15 cellular contexts compared by ENCODE assay signal in the genomic region with DNA sequence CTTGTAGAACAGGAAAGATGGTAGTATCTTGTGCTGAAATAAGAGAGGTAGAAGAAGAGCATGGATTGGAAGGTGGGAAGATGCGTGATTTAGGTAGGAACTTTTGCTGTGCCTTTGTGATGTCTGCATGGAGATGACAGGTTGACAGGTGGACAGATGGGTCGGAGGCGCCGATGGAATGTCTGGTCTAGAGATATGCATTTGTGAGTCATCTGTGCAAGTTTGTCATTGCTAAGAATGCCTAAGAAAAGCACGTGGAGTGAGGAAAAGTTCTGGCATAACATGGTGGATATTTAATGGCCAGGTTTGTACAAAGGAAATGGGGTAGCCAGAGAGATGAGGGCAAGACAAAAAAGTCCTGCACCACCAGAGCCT.
A peak's percentile ranks its signal among the peaks of the same experiment; 100 is the strongest.
DNase-seq lines count a peak whose midpoint lies in the region; ATAC-seq, FAIRE-seq and TF ChIP-seq lines count a peak whose summit lies in the region.
"Had no signal": no experiment of that assay in that cellular context is flagged by ENCODE, and none has a peak within 500 bp of the region (broad histone marks: within the 10 kb centered on the region; RNA-seq: fewer than 3 reads in every experiment).

No MANE protein-coding gene starts in this region.

- H3K27ac Mint-ChIP-seq in activated naive CD4-positive, alpha-beta T cell treated with anti-CD3 and anti-CD28 coated beads, Interleukin-2, amount 10 ng/mL, durations not matched to agents 7 days and 5 days, result no peak overlapping the region
- H3K27ac Mint-ChIP-seq: CD8-positive, alpha-beta memory T cell had no signal

- H3K4me1 Mint-ChIP-seq in activated naive CD4-positive, alpha-beta T cell treated with anti-CD3 and anti-CD28 coated beads, Interleukin-2, amount 10 ng/mL, durations not matched to agents 7 days and 5 days, result peaks cover 2% of the 10 kb centered on the region

- H3K27ac ChIP-seq in K562 (ENCODE audit: extremely low read depth, low read depth, low read length), result no peak overlapping the region; the same call in 2 of the 3 replicates
- H3K27ac ChIP-seq: PC-9 had no signal

- in situ Hi-C loops in K562 (cut with MboI), result no loop called here

- H4K20me1 ChIP-seq in K562 (replicated peaks; ENCODE audit: control insufficient read depth, insufficient read depth, low read length), result no peaks in the 10 kb centered on the region

- FAIRE-seq in RCC 7860 (lab: Jason Lieb, UNC) (no peak), K562 (lab: Jason Lieb, UNC) (peak; percentile 40), urothelium cell line (lab: Jason Lieb, UNC) (peak; percentile 66)

- intact Hi-C loops in K562 (cut with micrococcal nuclease), result loop anchor here (5.0 to 10.0 kb wide), 3 partner anchors 35 to 280 kb away; a partner anchor contains a TSS

- no peak overlapping the region for H3K4me2 ChIP-seq in K562 (ENCODE audit: insufficient read depth, low read length)
- H3K4me2 ChIP-seq: PC-9 had no signal

- no peak for TF ChIP-seq CTCF in K562 (IDR thresholded peaks at IDR 0.05 in 2 of 3, conservative IDR thresholded peaks at IDR 0.05 in 1 of 3; ENCODE audit: insufficient read depth in 2 of 3, low read depth in 1 of 3, low read length in 3 of 3)

- H3K79me2 ChIP-seq in K562 (ENCODE audit: control insufficient read depth, insufficient read depth, low read length), result no peaks in the 10 kb centered on the region

- H3K36me3 ChIP-seq in K562 (ENCODE audit: control insufficient read depth, insufficient read depth, low read length), result no peaks in the 10 kb centered on the region

- TF ChIP-seq POLR2A in K562 (conservative IDR thresholded peaks at IDR 0.05), result no peak

- no peak for TF ChIP-seq RAD21 in K562 (CRISPR knock-in tag; conservative IDR thresholded peaks at IDR 0.05 in 1 of 2, IDR thresholded peaks at IDR 0.05 in 1 of 2)

- CTCF ChIA-PET in K562 (lab: Yijun Ruan, JAX; ENCODE audit: low intra/inter-chr PET ratio), result no interaction called here
- CTCF ChIA-PET in activated naive CD4-positive, alpha-beta T cell treated with anti-CD3 and anti-CD28 coated beads, Interleukin-2, amount 10 ng/mL, durations not matched to agents 7 days and 5 days (lab: Charles Lee), result no interaction called here

- peak overlapping the region; percentile 49 for H2AFZ ChIP-seq in K562 (ENCODE audit: low read depth, low read length)
- H2AFZ ChIP-seq: PC-9 had no signal

- H3K9me3 Mint-ChIP-seq in activated naive CD4-positive, alpha-beta T cell treated with anti-CD3 and anti-CD28 coated beads, Interleukin-2, amount 10 ng/mL, durations not matched to agents 7 days and 5 days, result no peaks in the 10 kb centered on the region
- H3K9me3 Mint-ChIP-seq: CD8-positive, alpha-beta memory T cell had no signal

- no peak for ATAC-seq in K562

- no peaks in the 10 kb centered on the region for H3K27me3 ChIP-seq in K562 (ENCODE audit: control insufficient read depth in 2 of 2, insufficient read depth in 2 of 2, low read length in 2 of 2)

- TF ChIP-seq EP300 in K562 (IDR thresholded peaks at IDR 0.05; ENCODE audit: low read length), result 0 out of 2 replicates have a peak, but pooled peaks have one; percentile 20

- DNase-seq in RCC 7860 (ENCODE audit: low spot score) (peak; percentile 27), K562 (ENCODE audit: extremely low read depth in 1 of 4, low spot score in 3 of 4) (peak in 1 of 4 experiments; percentile 31), iris pigment epithelial cell (ENCODE audit: low read depth) (peak; percentile 19), urothelium cell line (ENCODE audit: low spot score) (peak; percentile 40), mucosa of gallbladder (ENCODE audit: low spot score) (no peak), DMS79 (lab: John Stamatoyannopoulos, UW) (no peak)
- DNase-seq in activated naive CD4-positive, alpha-beta T cell treated with anti-CD3 and anti-CD28 coated beads, Interleukin-2, amount 10 ng/mL, durations not matched to agents 7 days and 5 days, result no peak
- DNase-seq: CD8-positive, alpha-beta memory T cell; DMS 273 treated with DMSO at 0.1 percent for 48 hours; NCI-H1048; NCI-H1694; NCI-H446; NCI-H748 treated with DMSO at 0.1 percent for 48 hours; PC-9; SHP77 treated with DMSO at 0.1 percent for 48 hours had no signal

- no peak overlapping the region for H3K9ac ChIP-seq in K562 (ENCODE audit: insufficient read depth in 1 of 2, low read depth in 2 of 2, low read length in 2 of 2)

- no peak overlapping the region for H3K4me3 ChIP-seq in K562
- H3K4me3 ChIP-seq: PC-9 had no signal

- WGBS in K562 (ENCODE audit: insufficient coverage, low coverage, missing lambda C conversion rate), result 12% methylated on average over 5 of the region's 5 CpGs

- no peaks in the 10 kb centered on the region for H3K9me3 ChIP-seq in K562 (replicated peaks; ENCODE audit: control insufficient read depth, insufficient read depth, low read depth, low read length)

- H3K9me1 ChIP-seq in K562 (ENCODE audit: control insufficient read depth, insufficient read depth, low read length), result no peaks in the 10 kb centered on the region

- BruUV-seq in K562 (replicated peaks; lab: Mats Ljungman, UMichigan), result no TSS peak

- peaks cover 0 to 25% of the 10 kb centered on the region in 2 experiments; a peak in 3 of 5 replicates for H3K4me1 ChIP-seq in K562 (replicated peaks in 1 of 2; ENCODE audit: control insufficient read depth in 2 of 2, insufficient read depth in 2 of 2, low read length in 2 of 2)

- POLR2A ChIA-PET in K562 (lab: Yijun Ruan, JAX), result interaction anchor here (0.7 kb wide), 1 partner anchor 848 kb away, joined by 3 read pairs; a partner anchor contains a TSS

- H3K27me3 Mint-ChIP-seq in activated naive CD4-positive, alpha-beta T cell treated with anti-CD3 and anti-CD28 coated beads, Interleukin-2, amount 10 ng/mL, durations not matched to agents 7 days and 5 days, result no peaks in the 10 kb centered on the region

- no peaks in the 10 kb centered on the region for H3K36me3 Mint-ChIP-seq in activated naive CD4-positive, alpha-beta T cell treated with anti-CD3 and anti-CD28 coated beads, Interleukin-2, amount 10 ng/mL, durations not matched to agents 7 days and 5 days
- H3K36me3 Mint-ChIP-seq: CD8-positive, alpha-beta memory T cell had no signal

- H3K4me3 Mint-ChIP-seq in activated naive CD4-positive, alpha-beta T cell treated with anti-CD3 and anti-CD28 coated beads, Interleukin-2, amount 10 ng/mL, durations not matched to agents 7 days and 5 days, result no peak overlapping the region
- H3K4me3 Mint-ChIP-seq: CD8-positive, alpha-beta memory T cell had no signal

TF ChIP-seq in K562, 482 proteins besides CTCF, POLR2A, EP300 and RAD21 (continues in another document):
- TF ChIP-seq, protein P1, sequence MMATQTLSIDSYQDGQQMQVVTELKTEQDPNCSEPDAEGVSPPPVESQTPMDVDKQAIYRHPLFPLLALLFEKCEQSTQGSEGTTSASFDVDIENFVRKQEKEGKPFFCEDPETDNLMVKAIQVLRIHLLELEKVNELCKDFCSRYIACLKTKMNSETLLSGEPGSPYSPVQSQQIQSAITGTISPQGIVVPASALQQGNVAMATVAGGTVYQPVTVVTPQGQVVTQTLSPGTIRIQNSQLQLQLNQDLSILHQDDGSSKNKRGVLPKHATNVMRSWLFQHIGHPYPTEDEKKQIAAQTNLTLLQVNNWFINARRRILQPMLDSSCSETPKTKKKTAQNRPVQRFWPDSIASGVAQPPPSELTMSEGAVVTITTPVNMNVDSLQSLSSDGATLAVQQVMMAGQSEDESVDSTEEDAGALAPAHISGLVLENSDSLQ (IDR thresholded peaks at IDR 0.05), result peak; percentile 79
- TF ChIP-seq, protein P2, sequence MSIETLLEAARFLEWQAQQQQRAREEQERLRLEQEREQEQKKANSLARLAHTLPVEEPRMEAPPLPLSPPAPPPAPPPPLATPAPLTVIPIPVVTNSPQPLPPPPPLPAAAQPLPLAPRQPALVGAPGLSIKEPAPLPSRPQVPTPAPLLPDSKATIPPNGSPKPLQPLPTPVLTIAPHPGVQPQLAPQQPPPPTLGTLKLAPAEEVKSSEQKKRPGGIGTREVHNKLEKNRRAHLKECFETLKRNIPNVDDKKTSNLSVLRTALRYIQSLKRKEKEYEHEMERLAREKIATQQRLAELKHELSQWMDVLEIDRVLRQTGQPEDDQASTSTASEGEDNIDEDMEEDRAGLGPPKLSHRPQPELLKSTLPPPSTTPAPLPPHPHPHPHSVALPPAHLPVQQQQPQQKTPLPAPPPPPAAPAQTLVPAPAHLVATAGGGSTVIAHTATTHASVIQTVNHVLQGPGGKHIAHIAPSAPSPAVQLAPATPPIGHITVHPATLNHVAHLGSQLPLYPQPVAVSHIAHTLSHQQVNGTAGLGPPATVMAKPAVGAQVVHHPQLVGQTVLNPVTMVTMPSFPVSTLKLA (conservative IDR thresholded peaks at IDR 0.05), result peak; percentile 29 to 57; a peak in 2 of 4 replicates
- peak; percentile 38 to 72; a peak in 3 of 4 replicates for TF ChIP-seq TEAD1 (CRISPR knock-in tag; IDR thresholded peaks at IDR 0.05)
- TF ChIP-seq TAF9B (IDR thresholded peaks at IDR 0.05; ENCODE audit: partially characterized antibody), result peak; percentile 26
- TF ChIP-seq, protein P3, sequence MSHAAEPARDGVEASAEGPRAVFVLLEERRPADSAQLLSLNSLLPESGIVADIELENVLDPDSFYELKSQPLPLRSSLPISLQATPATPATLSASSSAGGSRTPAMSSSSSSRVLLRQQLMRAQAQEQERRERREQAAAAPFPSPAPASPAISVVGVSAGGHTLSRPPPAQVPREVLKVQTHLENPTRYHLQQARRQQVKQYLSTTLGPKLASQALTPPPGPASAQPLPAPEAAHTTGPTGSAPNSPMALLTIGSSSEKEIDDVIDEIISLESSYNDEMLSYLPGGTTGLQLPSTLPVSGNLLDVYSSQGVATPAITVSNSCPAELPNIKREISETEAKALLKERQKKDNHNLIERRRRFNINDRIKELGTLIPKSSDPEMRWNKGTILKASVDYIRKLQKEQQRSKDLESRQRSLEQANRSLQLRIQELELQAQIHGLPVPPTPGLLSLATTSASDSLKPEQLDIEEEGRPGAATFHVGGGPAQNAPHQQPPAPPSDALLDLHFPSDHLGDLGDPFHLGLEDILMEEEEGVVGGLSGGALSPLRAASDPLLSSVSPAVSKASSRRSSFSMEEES (CRISPR knock-in tag; IDR thresholded peaks at IDR 0.05), result no peak
- peak; percentile 77 for TF ChIP-seq FOSL1 (tag; conservative IDR thresholded peaks at IDR 0.05)
- peak; percentile 63 for TF ChIP-seq L3MBTL2 (IDR thresholded peaks at IDR 0.05)
- TF ChIP-seq, protein P4, sequence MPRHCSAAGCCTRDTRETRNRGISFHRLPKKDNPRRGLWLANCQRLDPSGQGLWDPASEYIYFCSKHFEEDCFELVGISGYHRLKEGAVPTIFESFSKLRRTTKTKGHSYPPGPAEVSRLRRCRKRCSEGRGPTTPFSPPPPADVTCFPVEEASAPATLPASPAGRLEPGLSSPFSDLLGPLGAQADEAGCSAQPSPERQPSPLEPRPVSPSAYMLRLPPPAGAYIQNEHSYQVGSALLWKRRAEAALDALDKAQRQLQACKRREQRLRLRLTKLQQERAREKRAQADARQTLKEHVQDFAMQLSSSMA (CRISPR knock-in tag; IDR thresholded peaks at IDR 0.05), result no peak
- peak; percentile 25; the same call in 1 of the 2 replicates for TF ChIP-seq CXXC5 (CRISPR knock-in tag; IDR thresholded peaks at IDR 0.05)

Comparison
In these comparisons a context has a peak if more than half of its experiments do, and no peak if none do; other contexts are left out.
1. DNase-seq: peak in RCC 7860 (single experiment), iris pigment epithelial cell (single experiment) and urothelium cell line (single experiment); none in mucosa of gallbladder (single experiment), DMS79 (single experiment) and activated naive CD4-positive, alpha-beta T cell treated with anti-CD3 and anti-CD28 coated beads, Interleukin-2, amount 10 ng/mL, durations not matched to agents 7 days and 5 days (single experiment).